14 cellular contexts compared by ENCODE assay signal in genomic region chr2:120749506-120750431, GRCh38. TPM values are rescaled to one million over a fixed set of nuclear protein-coding genes. Genes with fewer than 3 reads are reported as not detected.
DNase-seq lines count a peak whose midpoint lies in the region; ATAC-seq, FAIRE-seq and TF ChIP-seq lines count a peak whose summit lies in the region.
"Had no signal": no experiment of that assay in that cellular context is flagged by ENCODE, and none has a peak within 500 bp of the region (broad histone marks: within the 10 kb centered on the region; RNA-seq: fewer than 3 reads in every experiment).

No MANE protein-coding gene starts in this region.

- no peak overlapping the region for H4K8ac ChIP-seq in H1 (ENCODE audit: extremely low read depth, insufficient read depth, low read length)
- H4K8ac ChIP-seq in neuronal stem cell (ENCODE audit: low read depth, low read length) = no peak overlapping the region

- no peak overlapping the region for H2BK120ac ChIP-seq in H1 (replicated peaks; ENCODE audit: low read depth, low read length)
- no peak overlapping the region for H2BK120ac ChIP-seq in neuronal stem cell (ENCODE audit: low read depth, low read length)

- peak; percentile 36 for FAIRE-seq in H1 (lab: Jason Lieb, UNC)

- TF ChIP-seq CTCF in AG10803 (conservative IDR thresholded peaks at IDR 0.05; ENCODE audit: low read length) (no peak), NB4 (IDR thresholded peaks at IDR 0.05; ENCODE audit: low read depth, low read length) (no peak), H1 (IDR thresholded peaks at IDR 0.05; ENCODE audit: control extremely low read depth in 1 of 3, insufficient read depth in 1 of 3, low read depth in 1 of 3, low read length in 3 of 3) (no peak)

- CTCF ChIA-PET in H1 (lab: Charles Lee; ENCODE audit: partially characterized antibody) = interaction anchor here (0.9 to 2.0 kb wide), 10 partner anchors 9 to 288 kb away, joined by 3 to 8 read pairs (median 3); no protein-coding TSS in a partner anchor

- peak overlapping the region; percentile 12 for H4K91ac ChIP-seq in H1 (replicated peaks; ENCODE audit: insufficient read length, low read length)
- H4K91ac ChIP-seq in neuronal stem cell (ENCODE audit: low read depth, low read length, poor library complexity) = no peak overlapping the region

- peak overlapping the region; percentile 31 for H4K5ac ChIP-seq in H1 (ENCODE audit: insufficient read length, low read depth, low read length)

- no peak overlapping the region for H3K23ac ChIP-seq in H1 (ENCODE audit: insufficient read length)
- H3K23ac ChIP-seq in neuronal stem cell (ENCODE audit: low read depth, low read length, poor library complexity) = no peak overlapping the region

- 76% methylated on average over 11 of the region's 11 CpGs; no CpG with 5 or more reads in 1 of the 2 experiments for WGBS in H1 (ENCODE audit: extremely low coverage in 1 of 2, insufficient coverage in 1 of 2, insufficient read length in 1 of 2, insufficient replicate concordance in 2 of 2, low coverage in 1 of 2, low lambda C conversion rate in 2 of 2, missing lambda C conversion rate in 1 of 2), 2 experiments
- whole genome bisulfite sequencing in neuronal stem cell (ENCODE audit: extremely low coverage in 2 of 2, insufficient read length in 2 of 2, insufficient replicate concordance in 1 of 2), 2 donors = no CpG with 5 or more reads among the region's 11 CpGs

- H3K79me1 ChIP-seq in H1 (ENCODE audit: low read depth, low read length) (peaks cover 33% of the 10 kb centered on the region), neuronal stem cell (ENCODE audit: low read depth, low read length) (peaks cover 12% of the 10 kb centered on the region)

- H3K9ac ChIP-seq in H1 (replicated peaks in 1 of 4; ENCODE audit: extremely low read depth in 1 of 4, low read depth in 3 of 4, low read length in 3 of 4) (no peak overlapping the region), neuronal stem cell (ENCODE audit: low read depth, low read length, poor library complexity) (peak overlapping the region; percentile 18)

- peaks cover 11 to 97% of the 10 kb centered on the region in 2 experiments for H3K79me2 ChIP-seq in H1 (ENCODE audit: control insufficient read depth in 1 of 2, insufficient read depth in 2 of 2, low read length in 2 of 2)

- no peaks in the 10 kb centered on the region for H3K9me3 Mint-ChIP-seq in activated naive CD8-positive, alpha-beta T cell treated with anti-CD3 and anti-CD28 coated beads, Interleukin-2, amount 50 U/mL, for 24 hours
- H3K9me3 Mint-ChIP-seq: activated naive CD4-positive, alpha-beta T cell treated with anti-CD3 and anti-CD28 coated beads, Interleukin-2, amount 50 U/mL, for 24 hours had no signal

- TF ChIP-seq POLR2A in NB4 (IDR thresholded peaks at IDR 0.05; ENCODE audit: extremely low read depth, insufficient read length) = no peak
- no peak for TF ChIP-seq POLR2A in H1 (IDR thresholded peaks at IDR 0.05; ENCODE audit: control extremely low read depth in 1 of 2, low read depth in 2 of 2, low read length in 2 of 2)

- H2BK12ac ChIP-seq in H1 (ENCODE audit: low read depth, low read length) (0 out of 2 replicates have a peak overlapping the region, but pooled peaks have one; percentile 14), neuronal stem cell (ENCODE audit: low read length) (no peak overlapping the region)

- H3K4me1 ChIP-seq in H1 (replicated peaks in 1 of 4; ENCODE audit: control insufficient read depth in 3 of 4, insufficient read depth in 4 of 4, low read length in 3 of 4) (peaks cover 8 to 19% (median 15%) of the 10 kb centered on the region in 4 experiments), neuronal stem cell (ENCODE audit: control insufficient read depth in 2 of 2, insufficient read depth in 1 of 2, low read depth in 1 of 2, low read length in 2 of 2) (peaks cover 21 to 32% of the 10 kb centered on the region in 2 donors)
- H3K4me1 ChIP-seq: transverse colon had no signal

- H3K14ac ChIP-seq in H1 (ENCODE audit: insufficient read length) (no peak overlapping the region), neuronal stem cell (ENCODE audit: low read length) (no peak overlapping the region)

- H3K27ac Mint-ChIP-seq in activated naive CD8-positive, alpha-beta T cell treated with anti-CD3 and anti-CD28 coated beads, Interleukin-2, amount 50 U/mL, for 24 hours = no peak overlapping the region
- H3K27ac Mint-ChIP-seq: activated naive CD4-positive, alpha-beta T cell treated with anti-CD3 and anti-CD28 coated beads, Interleukin-2, amount 50 U/mL, for 24 hours had no signal

- H3K27me3 ChIP-seq in H1 (replicated peaks in 1 of 4; ENCODE audit: control insufficient read depth in 3 of 4, extremely low read depth in 1 of 4, insufficient read depth in 3 of 4, low read length in 3 of 4) (no peaks in the 10 kb centered on the region), neuronal stem cell (ENCODE audit: control insufficient read depth in 3 of 3, insufficient read depth in 3 of 3, low read depth in 1 of 3, low read length in 3 of 3) (no peaks in the 10 kb centered on the region)
- H3K27me3 ChIP-seq: transverse colon had no signal

- H3K9me3 ChIP-seq in H1 (ENCODE audit: insufficient read depth in 2 of 2, low read depth in 1 of 2, low read length in 1 of 2) = no peaks in the 10 kb centered on the region
- peaks cover 0 to 2% of the 10 kb centered on the region in 2 donors for H3K9me3 ChIP-seq in neuronal stem cell (replicated peaks in 1 of 2; ENCODE audit: control insufficient read depth in 2 of 2, insufficient read depth in 1 of 2, low read depth in 1 of 2, low read length in 2 of 2)
- H3K9me3 ChIP-seq: transverse colon had no signal

- no peak overlapping the region for H3K4me3 ChIP-seq in AG10803 (ENCODE audit: low read length)
- H3K4me3 ChIP-seq in NB4 (ENCODE audit: low read depth, low read length) = no peak overlapping the region
- no peak overlapping the region; a peak in 1 of 8 replicates for H3K4me3 ChIP-seq in H1 (ENCODE audit: extremely low read depth in 1 of 4, insufficient read depth in 2 of 4, low read depth in 3 of 4, low read length in 4 of 4)
- no peak overlapping the region for H3K4me3 ChIP-seq in neuronal stem cell (ENCODE audit: low read length in 2 of 2)
- H3K4me3 ChIP-seq: transverse colon had no signal

- H3K4ac ChIP-seq in H1 (replicated peaks; ENCODE audit: insufficient read length, low read depth, low read length) (peak overlapping the region; percentile 9), neuronal stem cell (ENCODE audit: low read length) (no peak overlapping the region)

- POLR2A ChIA-PET in H1 (lab: Charles Lee; ENCODE audit: partially characterized antibody) = interaction anchor here (0.8 to 2.4 kb wide), 7 partner anchors 9 to 326 kb away, joined by 3 to 15 read pairs (median 4); partner anchors contain the start of gene GLI2

- no peak for TF ChIP-seq RAD21 in H1 (IDR thresholded peaks at IDR 0.05 in 1 of 2, conservative IDR thresholded peaks at IDR 0.05 in 1 of 2; ENCODE audit: low read depth in 2 of 2, low read length in 2 of 2)

- H2BK20ac ChIP-seq in H1 (ENCODE audit: low read length) = no peak overlapping the region

- H3K36me3 ChIP-seq in H1 (ENCODE audit: control insufficient read depth in 2 of 4, insufficient read depth in 4 of 4, low read length in 3 of 4) (peaks cover 0 to 5% (median 0%) of the 10 kb centered on the region in 4 experiments; a peak in 1 of 8 replicates), neuronal stem cell (replicated peaks in 1 of 2; ENCODE audit: control insufficient read depth in 2 of 2, insufficient read depth in 2 of 2, low read length in 2 of 2) (peaks cover 0 to 42% of the 10 kb centered on the region in 2 donors)
- H3K36me3 ChIP-seq: transverse colon had no signal

- peak overlapping the region; percentile 38; the same call in 1 of the 2 replicates for H2BK5ac ChIP-seq in H1 (ENCODE audit: low read depth, low read length)
- no peak overlapping the region for H2BK5ac ChIP-seq in neuronal stem cell (ENCODE audit: low read length)

- H3K27me3 Mint-ChIP-seq in activated naive CD8-positive, alpha-beta T cell treated with anti-CD3 and anti-CD28 coated beads, Interleukin-2, amount 50 U/mL, for 24 hours = peaks cover 6% of the 10 kb centered on the region

- H2AFZ ChIP-seq in H1 (ENCODE audit: low read length) (no peak overlapping the region), neuronal stem cell (ENCODE audit: low read length) (no peak overlapping the region)

- H3K27ac ChIP-seq in H1 (ENCODE audit: low read depth, low read length) = no peak overlapping the region; the same call in 1 of the 2 replicates
- H3K27ac ChIP-seq in neuronal stem cell (replicated peaks; ENCODE audit: low read length) = peak overlapping the region; percentile 16
- H3K27ac ChIP-seq: C4-2B, transverse colon had no signal

- peaks cover 10 to 39% of the 10 kb centered on the region in 2 experiments for H4K20me1 ChIP-seq in H1 (replicated peaks in 1 of 2; ENCODE audit: control insufficient read depth in 1 of 2, insufficient read depth in 2 of 2, low read length in 2 of 2)

- H2AK5ac ChIP-seq in H1 (ENCODE audit: low read depth, low read length) (peak overlapping the region; percentile 1; the same call in 1 of the 2 replicates), neuronal stem cell (ENCODE audit: low read depth, low read length) (peak overlapping the region; percentile 12)

- H3K4me3 Mint-ChIP-seq in activated naive CD8-positive, alpha-beta T cell treated with anti-CD3 and anti-CD28 coated beads, Interleukin-2, amount 50 U/mL, for 24 hours = no peak overlapping the region
- H3K4me3 Mint-ChIP-seq: activated naive CD4-positive, alpha-beta T cell treated with anti-CD3 and anti-CD28 coated beads, Interleukin-2, amount 50 U/mL, for 24 hours had no signal

- H3K56ac ChIP-seq in H1 (replicated peaks; ENCODE audit: insufficient read length, low read depth, low read length) = no peak overlapping the region

- no peaks in the 10 kb centered on the region for H3K36me3 Mint-ChIP-seq in activated naive CD8-positive, alpha-beta T cell treated with anti-CD3 and anti-CD28 coated beads, Interleukin-2, amount 50 U/mL, for 24 hours (ENCODE audit: low read depth)
- H3K36me3 Mint-ChIP-seq: activated naive CD4-positive, alpha-beta T cell treated with anti-CD3 and anti-CD28 coated beads, Interleukin-2, amount 50 U/mL, for 24 hours had no signal

- peaks cover 2% of the 10 kb centered on the region for H3K23me2 ChIP-seq in H1 (ENCODE audit: low read depth, low read length)

- H3K18ac ChIP-seq in H1 (ENCODE audit: extremely low read depth, low read length) (no peak overlapping the region), neuronal stem cell (ENCODE audit: low read length) (peak overlapping the region; percentile 73)

- no peak for TF ChIP-seq EP300 in H1 (IDR thresholded peaks at IDR 0.05; ENCODE audit: borderline replicate concordance in 1 of 2, low read depth in 2 of 2, low read length in 2 of 2)

- H2BK15ac ChIP-seq in H1 (ENCODE audit: low read length) (no peak overlapping the region), neuronal stem cell (ENCODE audit: low read length) (no peak overlapping the region)

- no peaks in the 10 kb centered on the region for H3K4me1 Mint-ChIP-seq in activated naive CD8-positive, alpha-beta T cell treated with anti-CD3 and anti-CD28 coated beads, Interleukin-2, amount 50 U/mL, for 24 hours
- H3K4me1 Mint-ChIP-seq: activated naive CD4-positive, alpha-beta T cell treated with anti-CD3 and anti-CD28 coated beads, Interleukin-2, amount 50 U/mL, for 24 hours had no signal

- H3K4me2 ChIP-seq in H1 (ENCODE audit: insufficient read depth in 1 of 2, low read depth in 2 of 2, low read length in 2 of 2) = peak overlapping the region in 1 of 2 experiments; percentile 25; a peak in 1 of 4 replicates
- H3K4me2 ChIP-seq in neuronal stem cell (ENCODE audit: insufficient read depth, low read length, poor library complexity, severe bottlenecking) = no peak overlapping the region

- DNase-seq in AG10803 (ENCODE audit: low read depth) = peak; percentile 78
- DNase-seq in NB4 (ENCODE audit: low read depth) = peak; percentile 27
- DNase-seq in H1 (ENCODE audit: low read depth in 1 of 2, low spot score in 2 of 2) = peak in 1 of 2 experiments; percentile 52
- no peak for DNase-seq in neuronal stem cell (ENCODE audit: low spot score)
- no peak for DNase-seq in iPS-NIHi11 (ENCODE audit: low spot score)
- DNase-seq in NCI-H2029 treated with DMSO at 0.1 percent for 48 hours (lab: John Stamatoyannopoulos, UW) = no peak
- no peak for DNase-seq in activated naive CD8-positive, alpha-beta T cell treated with anti-CD3 and anti-CD28 coated beads, Interleukin-2, amount 50 U/mL, for 24 hours
- DNase-seq: activated CD4-positive, alpha-beta T cell treated with anti-CD3 and anti-CD28 coated beads, Interleukin-2, amount 50 U/mL, for 1 hour; NCI-H1105 treated with DMSO at 0.1 percent for 48 hours; NCI-H774; transverse colon had no signal

- ATAC-seq in HG03469 (IDR thresholded peaks at IDR 0.05; ENCODE audit: unreplicated experiment) = no peak
- ATAC-seq in activated naive CD8-positive, alpha-beta T cell treated with anti-CD3 and anti-CD28 coated beads, Interleukin-2, amount 50 U/mL, for 24 hours = no peak

RNA-seq across cellular contexts. Expression of gene GLI2, which starts 14.1 kb away (rescaled TPM):
- 46.9 and 49.8 TPM in 2 replicates for total RNA-seq in H1 (2021; fragmentation: NEBNext Ultra II Directional; extraction: Animal tissue kit (Norgen Biotek cat#: 25700))
- polyA plus RNA-seq in H1 (2011; rRNA removed) = 18.4 and 28.8 TPM in 2 replicates
- 12.7 TPM for polyA plus RNA-seq in H1 (2011; cell fraction: cytosol; rRNA removed)
- polyA plus RNA-seq in H1 (2011; cell fraction: nucleus; rRNA removed) = 59.5 TPM
- 17.6 to 27.8 TPM (median 24.7 TPM) in 4 replicates for polyA plus RNA-seq in H1 (2012, experiment 1 of 2)
- polyA plus RNA-seq in H1 (2012, experiment 2 of 2) = 9.7 TPM
- 17.1 TPM for polyA plus RNA-seq in H1 (2013, experiment 1 of 2)
- polyA plus RNA-seq in H1 (2013, experiment 2 of 2) = 16.9 TPM
- polyA minus RNA-seq in H1 (2011; rRNA and poly(A)+ RNA removed) = 17.2 and 19.9 TPM in 2 replicates
- 23.0 TPM for polyA minus RNA-seq in H1 (2011; cell fraction: cytosol; rRNA and poly(A)+ RNA removed)
- polyA minus RNA-seq in H1 (2011; cell fraction: nucleus; rRNA and poly(A)+ RNA removed) = 42.4 TPM
- 26.2 TPM for polyA plus RNA-seq in neuronal stem cell (2013, experiment 1 of 2)
- polyA plus RNA-seq in neuronal stem cell (2013, experiment 2 of 2) = 27.3 TPM

Comparison
In these comparisons a context has a peak if more than half of its experiments do, and no peak if none do; other contexts are left out.
1. DNase-seq: peak in AG10803 (single experiment) and NB4 (single experiment); none in neuronal stem cell (single experiment), iPS-NIHi11 (single experiment), NCI-H2029 treated with DMSO at 0.1 percent for 48 hours (single experiment) and activated naive CD8-positive, alpha-beta T cell treated with anti-CD3 and anti-CD28 coated beads, Interleukin-2, amount 50 U/mL, for 24 hours (single experiment).